Comparison of ENCODE assay signal across 1 cellular context in genomic region chr20:63864545-63864977, GRCh38.
TF ChIP-seq lines count a peak whose summit lies in the region.

No MANE protein-coding gene starts in this region.

TF ChIP-seq in K562, 482 proteins besides CTCF, POLR2A, EP300 and RAD21 (continued from another document and continues in another):
- TF ChIP-seq RERE (CRISPR knock-in tag; IDR thresholded peaks at IDR 0.05; ENCODE audit: borderline replicate concordance) (no peak), BRD9 (IDR thresholded peaks at IDR 0.05; ENCODE audit: low read depth, partially characterized antibody) (peak; percentile 44), HNRNPLL (IDR thresholded peaks at IDR 0.05; ENCODE audit: low read depth, low read length, poor library complexity, severe bottlenecking) (no peak), SIN3A (IDR thresholded peaks at IDR 0.05; ENCODE audit: borderline replicate concordance in 2 of 2, control insufficient read depth in 1 of 2, low read depth in 2 of 2, low read length in 2 of 2) (peak; percentile 3 to 43; a peak in 2 of 4 replicates), PTBP1 (IDR thresholded peaks at IDR 0.05; ENCODE audit: low read depth, low read length) (no peak), DNMT1 (IDR thresholded peaks at IDR 0.05) (0 out of 2 replicates have a peak, but pooled peaks have one; percentile 85), ZNF184 (CRISPR knock-in tag; IDR thresholded peaks at IDR 0.05) (no peak), HLTF (IDR thresholded peaks at IDR 0.05) (0 out of 2 replicates have a peak, but pooled peaks have one; percentile 36), PTTG1 (tag; IDR thresholded peaks at IDR 0.05; ENCODE audit: low read depth) (no peak), IRF2 (CRISPR knock-in tag; IDR thresholded peaks at IDR 0.05) (no peak), ZBTB2 (IDR thresholded peaks at IDR 0.05) (0 out of 2 replicates have a peak, but pooled peaks have one; percentile 19), PYGO2 (tag; IDR thresholded peaks at IDR 0.05) (no peak), HINFP (tag; conservative IDR thresholded peaks at IDR 0.05; ENCODE audit: low read depth) (no peak), NKRF (IDR thresholded peaks at IDR 0.05; ENCODE audit: borderline replicate concordance) (peak; percentile 77), ZNF3 (CRISPR knock-in tag; IDR thresholded peaks at IDR 0.05) (no peak), DACH1 (IDR thresholded peaks at IDR 0.05; ENCODE audit: partially characterized antibody) (no peak), TRIM25 (IDR thresholded peaks at IDR 0.05; ENCODE audit: borderline replicate concordance) (peak; percentile 94), FOSL1 (tag; conservative IDR thresholded peaks at IDR 0.05) (no peak), FIP1L1 (IDR thresholded peaks at IDR 0.05; ENCODE audit: low read depth, low read length, poor library complexity, severe bottlenecking) (no peak), STAT5B (CRISPR knock-in tag; IDR thresholded peaks at IDR 0.05) (no peak), ARNT (IDR thresholded peaks at IDR 0.05) (peak in 1 of 2 experiments; percentile 52; a peak in 1 of 4 replicates), U2AF1 (optimal IDR thresholded peaks at IDR 0.05; ENCODE audit: low read depth, low read length) (no peak), MBD1 (CRISPR knock-in tag; IDR thresholded peaks at IDR 0.05) (no peak), SMC3 (conservative IDR thresholded peaks at IDR 0.05; ENCODE audit: insufficient read depth, low read depth, low read length) (no peak), ZBTB43 (CRISPR knock-in tag; IDR thresholded peaks at IDR 0.05) (0 out of 2 replicates have a peak, but pooled peaks have one; percentile 32), ZNF280A (IDR thresholded peaks at IDR 0.05; ENCODE audit: low read depth, partially characterized antibody) (no peak), E2F1 (CRISPR knock-in tag; IDR thresholded peaks at IDR 0.05) (no peak), ZNF197 (CRISPR knock-in tag; IDR thresholded peaks at IDR 0.05; ENCODE audit: low read depth) (peak; percentile 75; the same call in 1 of the 2 replicates), TRIM28 (IDR thresholded peaks at IDR 0.05) (0 out of 2 replicates have a peak, but pooled peaks have one; percentile 15), NCOR1 (IDR thresholded peaks at IDR 0.05) (no peak), NFRKB (IDR thresholded peaks at IDR 0.05; ENCODE audit: low read depth) (peak; percentile 88; the same call in 1 of the 2 replicates), NCOA6 (IDR thresholded peaks at IDR 0.05) (no peak), MIER1 (IDR thresholded peaks at IDR 0.05; ENCODE audit: low read depth) (0 out of 2 replicates have a peak, but pooled peaks have one; percentile 53), PHB (CRISPR knock-in tag; IDR thresholded peaks at IDR 0.05) (no peak), SPI1 (IDR thresholded peaks at IDR 0.05; ENCODE audit: borderline replicate concordance, low read depth, low read length) (no peak), TOE1 (IDR thresholded peaks at IDR 0.05; ENCODE audit: borderline replicate concordance) (no peak), TOE1 (CRISPR knock-in tag; IDR thresholded peaks at IDR 0.05; ENCODE audit: borderline replicate concordance, low read depth) (0 out of 2 replicates have a peak, but pooled peaks have one; percentile 65), PHF8 (IDR thresholded peaks at IDR 0.05; ENCODE audit: borderline replicate concordance, low read length) (peak; percentile 59; the same call in 1 of the 2 replicates), TEAD1 (CRISPR knock-in tag; IDR thresholded peaks at IDR 0.05) (no peak), CBX2 (IDR thresholded peaks at IDR 0.05; ENCODE audit: insufficient read depth, low read length, poor library complexity, severe bottlenecking) (no peak), DPF2 (IDR thresholded peaks at IDR 0.05) (peak; percentile 59), C11orf30 (IDR thresholded peaks at IDR 0.05; ENCODE audit: low read depth) (no peak), POLR2AphosphoS2 (IDR thresholded peaks at IDR 0.05; ENCODE audit: low read length) (no peak), KDM1A (IDR thresholded peaks at IDR 0.05) (0 out of 4 replicates have a peak, but pooled peaks of 1 of the 2 experiments have one; percentile 54), HIVEP1 (CRISPR knock-in tag; IDR thresholded peaks at IDR 0.05) (no peak), SOX6 (IDR thresholded peaks at IDR 0.05) (no peak), ZNF584 (CRISPR knock-in tag; IDR thresholded peaks at IDR 0.05; ENCODE audit: low read depth) (no peak), FOXJ2 (tag; IDR thresholded peaks at IDR 0.05) (no peak), CBX8 (IDR thresholded peaks at IDR 0.05; ENCODE audit: borderline replicate concordance, extremely low read depth, low read depth, low read length, poor library complexity, severe bottlenecking) (no peak), ZNF699 (CRISPR knock-in tag; IDR thresholded peaks at IDR 0.05; ENCODE audit: insufficient replicate concordance) (no peak)
